Comparison of ENCODE assay signal across 21 cellular contexts in genomic region chr6:108227290-108227689, GRCh38.
"Had no signal": no experiment of that assay in that cellular context is flagged by ENCODE, and none has a peak within 500 bp of the region (broad histone marks: within the 10 kb centered on the region; RNA-seq: fewer than 3 reads in every experiment).

No MANE protein-coding gene starts in this region.

- H3K4me1 ChIP-seq: lower lobe of right lung, uterus had no signal

- DNase-seq: activated CD4-positive, alpha-beta T cell treated with anti-CD3 and anti-CD28 coated beads for 4 hours; activated CD4-positive, alpha-beta T cell treated with anti-CD3 and anti-CD28 coated beads, Interleukin-2, amount 50 U/mL, for 48 hours; activated CD4-positive, CD25-positive, alpha-beta regulatory T cell; activated CD8-positive, alpha-beta memory T cell treated with anti-CD3 and anti-CD28 coated beads, Interleukin-2, amount 50 U/mL, for 48 hours; activated effector memory CD4-positive, alpha-beta T cell treated with Interleukin-2 at 50 U/mL for 16 hours; activated naive CD4-positive, alpha-beta T cell treated with anti-CD3 and anti-CD28 coated beads for 36 hours; activated naive CD8-positive, alpha-beta T cell treated with anti-CD3 and anti-CD28 coated beads, Interleukin-2, amount 50 U/mL, for 24 hours; activated T-cell treated with anti-CD3 and anti-CD28 coated beads, Interleukin-2, amount 50 U/mL, for 48 hours; dermis blood vessel endothelial cell; effector memory CD4-positive, alpha-beta T cell; heart right ventricle; lower lobe of right lung; naive B cell; posterior cingulate gyrus; right lobe of liver; stimulated activated CD4-positive, alpha-beta T cell treated with anti-CD3 and anti-CD28 coated beads, Interleukin-2, amount 100 ng/mL, for 24 hours; stimulated activated naive B cell treated with anti-CD40 and anti-IgM and Interleukin-4, amounts not matched to agents 10 μg/mL and 1 μg/mL and 100 μg/mL, for 72 hours; T-helper 17 cell; trophoblast cell; uterus had no signal

- H3K9me3 Mint-ChIP-seq: activated naive CD4-positive, alpha-beta T cell treated with anti-CD3 and anti-CD28 coated beads for 36 hours; activated naive CD8-positive, alpha-beta T cell treated with anti-CD3 and anti-CD28 coated beads, Interleukin-2, amount 50 U/mL, for 24 hours; naive B cell; stimulated activated naive B cell treated with anti-CD40 and anti-IgM and Interleukin-4, amounts not matched to agents 10 μg/mL and 1 μg/mL and 100 μg/mL, for 72 hours had no signal

- ATAC-seq: activated naive CD8-positive, alpha-beta T cell treated with anti-CD3 and anti-CD28 coated beads, Interleukin-2, amount 50 U/mL, for 24 hours; heart right ventricle; lower lobe of right lung; stimulated activated naive B cell treated with anti-CD40 and anti-IgM and Interleukin-4, amounts not matched to agents 10 μg/mL and 1 μg/mL and 100 μg/mL, for 72 hours; T-helper 17 cell had no signal

- H3K27me3 ChIP-seq: heart right ventricle, right lobe of liver, uterus had no signal

- H3K4me3 Mint-ChIP-seq: activated naive CD4-positive, alpha-beta T cell treated with anti-CD3 and anti-CD28 coated beads for 36 hours; activated naive CD8-positive, alpha-beta T cell treated with anti-CD3 and anti-CD28 coated beads, Interleukin-2, amount 50 U/mL, for 24 hours; naive B cell; stimulated activated naive B cell treated with anti-CD40 and anti-IgM and Interleukin-4, amounts not matched to agents 10 μg/mL and 1 μg/mL and 100 μg/mL, for 72 hours; T-helper 17 cell had no signal

- H3K9me3 ChIP-seq: heart right ventricle, lower lobe of right lung, right lobe of liver, uterus had no signal

- H3K27ac Mint-ChIP-seq: activated naive CD4-positive, alpha-beta T cell treated with anti-CD3 and anti-CD28 coated beads for 36 hours; activated naive CD8-positive, alpha-beta T cell treated with anti-CD3 and anti-CD28 coated beads, Interleukin-2, amount 50 U/mL, for 24 hours; T-helper 17 cell had no signal

- H3K27ac ChIP-seq: heart right ventricle, lower lobe of right lung, right lobe of liver, skin epidermis, uterus had no signal

- H3K36me3 ChIP-seq: uterus had no signal

- H3K4me3 ChIP-seq: heart right ventricle, lower lobe of right lung, right lobe of liver, skin epidermis, uterus had no signal

- H3K27me3 Mint-ChIP-seq: activated naive CD8-positive, alpha-beta T cell treated with anti-CD3 and anti-CD28 coated beads, Interleukin-2, amount 50 U/mL, for 24 hours; naive B cell; stimulated activated naive B cell treated with anti-CD40 and anti-IgM and Interleukin-4, amounts not matched to agents 10 μg/mL and 1 μg/mL and 100 μg/mL, for 72 hours; T-helper 17 cell had no signal
